Comparison of ENCODE assay signal across 14 cellular contexts in genomic region chr4:142696334-142697122, GRCh38.
DNase-seq lines count a peak whose midpoint lies in the region; ATAC-seq and TF ChIP-seq lines count a peak whose summit lies in the region.
"Had no signal": no experiment of that assay in that cellular context is flagged by ENCODE, and none has a peak within 500 bp of the region (broad histone marks: within the 10 kb centered on the region; RNA-seq: fewer than 3 reads in every experiment).

No MANE protein-coding gene starts in this region.

- H3K4me3 Mint-ChIP-seq in activated CD4-positive, alpha-beta memory T cell treated with anti-CD3 and anti-CD28 coated beads for 36 hours, result peak overlapping the region; percentile 57
- H3K4me3 Mint-ChIP-seq in Calu3 (ENCODE audit: low read depth, unreplicated experiment), result no peak overlapping the region
- H3K4me3 Mint-ChIP-seq: neural crest cell had no signal

- intact Hi-C loops in activated CD4-positive, alpha-beta memory T cell treated with anti-CD3 and anti-CD28 coated beads for 36 hours (cut with micrococcal nuclease), result no loop called here
- intact Hi-C loops in left ventricle myocardium superior (cut with micrococcal nuclease), result no loop called here
- intact Hi-C loops in Calu3 (cut with micrococcal nuclease; ENCODE audit: unreplicated experiment), result no loop called here

- peaks cover under 1% of the 10 kb centered on the region for H3K9me3 Mint-ChIP-seq in activated CD4-positive, alpha-beta memory T cell treated with anti-CD3 and anti-CD28 coated beads for 36 hours
- H3K9me3 Mint-ChIP-seq in Calu3 (ENCODE audit: low read depth, unreplicated experiment), result no peaks in the 10 kb centered on the region
- H3K9me3 Mint-ChIP-seq: neural crest cell had no signal

- H3K4me1 Mint-ChIP-seq in activated CD4-positive, alpha-beta memory T cell treated with anti-CD3 and anti-CD28 coated beads for 36 hours (ENCODE audit: low read depth), result peaks cover 57% of the 10 kb centered on the region
- H3K4me1 Mint-ChIP-seq in Calu3 (ENCODE audit: low read depth, unreplicated experiment), result peaks cover 22% of the 10 kb centered on the region
- H3K4me1 Mint-ChIP-seq: neural crest cell had no signal

- CTCF ChIA-PET in activated CD4-positive, alpha-beta memory T cell treated with anti-CD3 and anti-CD28 coated beads for 36 hours (lab: Charles Lee), result no interaction called here
- CTCF ChIA-PET in Calu3 (lab: Charles Lee), result no interaction called here

- peak overlapping the region; percentile 94 for H3K27ac Mint-ChIP-seq in activated CD4-positive, alpha-beta memory T cell treated with anti-CD3 and anti-CD28 coated beads for 36 hours
- no peak overlapping the region for H3K27ac Mint-ChIP-seq in Calu3 (ENCODE audit: unreplicated experiment)

- ATAC-seq in left ventricle myocardium superior (peak; percentile 85), HG02973 (IDR thresholded peaks at IDR 0.05; ENCODE audit: unreplicated experiment) (no peak), HG03565 (IDR thresholded peaks at IDR 0.05; ENCODE audit: unreplicated experiment) (no peak)
- ATAC-seq: left lobe of liver had no signal

- peak; percentile 3 for DNase-seq in EH (ENCODE audit: low read depth)
- peak; percentile 40 for DNase-seq in activated CD4-positive, alpha-beta memory T cell treated with anti-CD3 and anti-CD28 coated beads for 36 hours
- peak; percentile 28 for DNase-seq in left ventricle myocardium superior
- no peak for DNase-seq in Calu3
- DNase-seq in epidermal melanocyte (ENCODE audit: insufficient read length, low spot score), result no peak
- DNase-seq: Caco-2, cerebellar nuclear complex, NCI-H146, SHP77 treated with DMSO at 0.1 percent for 48 hours had no signal

- no peak for TF ChIP-seq CTCF in C4-2B (conservative IDR thresholded peaks at IDR 0.05)
- TF ChIP-seq CTCF in Calu3 (IDR thresholded peaks at IDR 0.05; ENCODE audit: unreplicated experiment), result no peak

- no TSS peak for BruUV-seq in Calu3 (replicated peaks; lab: Mats Ljungman, UMichigan)

- H3K27me3 Mint-ChIP-seq in activated CD4-positive, alpha-beta memory T cell treated with anti-CD3 and anti-CD28 coated beads for 36 hours, result no peaks in the 10 kb centered on the region
- no peaks in the 10 kb centered on the region for H3K27me3 Mint-ChIP-seq in Calu3 (ENCODE audit: unreplicated experiment)

- POLR2A ChIA-PET in activated CD4-positive, alpha-beta memory T cell treated with anti-CD3 and anti-CD28 coated beads for 36 hours (lab: Charles Lee), result interaction anchor here (1.3 kb wide), 1 partner anchor 290 kb away, joined by 3 read pairs; no protein-coding TSS in a partner anchor

- peaks cover 1% of the 10 kb centered on the region for H3K36me3 Mint-ChIP-seq in activated CD4-positive, alpha-beta memory T cell treated with anti-CD3 and anti-CD28 coated beads for 36 hours
- H3K36me3 Mint-ChIP-seq in Calu3 (ENCODE audit: insufficient read depth, unreplicated experiment), result no peaks in the 10 kb centered on the region

- peak overlapping the region; percentile 97 for H3K27ac ChIP-seq in C4-2B

Comparison
In these comparisons a context has a peak if more than half of its experiments do, and no peak if none do; other contexts are left out.
1. DNase-seq: peak in EH (single experiment), activated CD4-positive, alpha-beta memory T cell treated with anti-CD3 and anti-CD28 coated beads for 36 hours (single experiment) and left ventricle myocardium superior (single experiment); none in Calu3 (single experiment) and epidermal melanocyte (single experiment).